Comparison of ENCODE assay signal across 8 cellular contexts in the genomic region with DNA sequence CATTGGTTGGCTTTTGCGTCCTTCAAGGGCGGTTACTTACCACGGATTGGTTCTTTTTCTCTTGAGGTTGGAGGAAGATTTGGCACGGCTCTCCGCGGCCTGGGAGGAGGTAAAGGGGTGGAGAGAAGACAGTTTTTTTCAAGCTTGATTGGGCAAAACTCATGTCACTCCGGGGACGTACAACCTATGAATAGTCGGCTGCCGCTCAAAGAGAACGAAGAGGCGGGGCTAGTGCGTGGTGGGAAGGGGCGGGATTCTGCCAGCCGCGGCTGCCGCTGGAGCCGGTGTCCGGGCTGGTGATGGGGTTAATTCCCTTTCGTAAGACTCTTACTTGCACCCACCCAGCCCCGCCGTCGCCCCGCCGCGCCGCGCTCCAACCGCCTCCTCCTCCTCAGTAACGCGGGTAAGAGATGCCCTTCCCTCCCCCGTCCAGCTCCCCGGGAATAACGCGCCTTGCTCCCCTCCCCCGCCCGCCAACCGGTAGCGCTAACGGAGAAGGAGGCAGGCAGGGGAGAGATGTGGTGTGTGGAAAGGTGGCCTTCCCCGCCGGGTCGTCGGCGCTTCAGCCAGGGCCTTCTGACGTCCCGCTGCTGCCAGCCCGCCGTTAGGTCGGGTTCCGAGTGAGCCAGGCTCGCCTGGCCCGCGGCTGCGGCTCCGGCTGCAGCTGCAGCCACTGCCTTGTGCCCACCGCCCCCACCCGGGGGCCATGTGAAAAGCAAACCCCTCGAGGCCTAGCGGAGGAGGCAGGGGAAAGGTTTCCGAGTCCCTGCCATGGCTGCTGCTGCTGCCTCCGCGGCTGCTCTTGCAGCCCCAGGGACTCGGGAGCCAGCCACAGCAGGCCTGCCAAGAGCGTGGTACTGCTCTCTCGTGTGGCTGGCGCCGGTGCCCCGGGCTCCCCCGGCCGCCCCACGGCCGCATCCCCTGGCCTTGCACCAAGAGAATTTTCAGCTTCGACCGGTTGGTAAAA. TPM values are rescaled to one million over a fixed set of nuclear protein-coding genes. Genes with fewer than 3 reads are reported as not detected.
A peak's percentile ranks its signal among the peaks of the same experiment; 100 is the strongest.
DNase-seq lines count a peak whose midpoint lies in the region; ATAC-seq and TF ChIP-seq lines count a peak whose summit lies in the region.

Gene R3HDM1 (plus strand): TSS at position 254 of the 967 bp plus-strand sequence. CDS start 73,362 bp downstream, outside the sequence.

- POLR2A ChIA-PET in activated CD4-positive, alpha-beta T cell treated with anti-CD3 and anti-CD28 coated beads, Interleukin-2, amount 10 ng/mL, durations not matched to agents 7 days and 5 days (lab: Charles Lee), result no interaction called here

- TF ChIP-seq CTCF in C4-2B (conservative IDR thresholded peaks at IDR 0.05) (no peak), coronary artery (IDR thresholded peaks at IDR 0.05) (no peak)

- H3K4me3 ChIP-seq in coronary artery, result peak within 1 kb of the TSS; percentile 87

- H3K27ac ChIP-seq in C4-2B, result peak within 1 kb of the TSS; percentile 81
- H3K27ac ChIP-seq in coronary artery, result peak within 1 kb of the TSS; percentile 87 to 92

- H3K4me3 Mint-ChIP-seq in activated CD4-positive, alpha-beta T cell treated with anti-CD3 and anti-CD28 coated beads, Interleukin-2, amount 10 ng/mL, durations not matched to agents 7 days and 5 days, result no peak within 1 kb of the TSS

- peaks cover 11% of the 10 kb centered on the region for H3K36me3 Mint-ChIP-seq in activated CD4-positive, alpha-beta T cell treated with anti-CD3 and anti-CD28 coated beads, Interleukin-2, amount 10 ng/mL, durations not matched to agents 7 days and 5 days (ENCODE audit: low read depth)

- CTCF ChIA-PET in activated CD4-positive, alpha-beta T cell treated with anti-CD3 and anti-CD28 coated beads, Interleukin-2, amount 10 ng/mL, durations not matched to agents 7 days and 5 days (lab: Charles Lee), result interaction anchor here (0.6 to 1.3 kb wide), 4 partner anchors 14 to 211 kb away, joined by 3 to 5 read pairs (median 3); no protein-coding TSS in a partner anchor

- intact Hi-C loops in left colon (cut with DNase I, micrococcal nuclease), result no loop called here

- peaks cover 40% of the 10 kb centered on the region for H3K4me1 Mint-ChIP-seq in activated CD4-positive, alpha-beta T cell treated with anti-CD3 and anti-CD28 coated beads, Interleukin-2, amount 10 ng/mL, durations not matched to agents 7 days and 5 days

- H3K27ac Mint-ChIP-seq in activated CD4-positive, alpha-beta T cell treated with anti-CD3 and anti-CD28 coated beads, Interleukin-2, amount 10 ng/mL, durations not matched to agents 7 days and 5 days, result no peak within 1 kb of the TSS

- peak; percentile 99 for DNase-seq in NCI-H69 (lab: John Stamatoyannopoulos, UW)
- DNase-seq in activated CD4-positive, alpha-beta T cell treated with anti-CD3 and anti-CD28 coated beads, Interleukin-2, amount 10 ng/mL, durations not matched to agents 7 days and 5 days, result peak; percentile 99
- peak; percentile 98 for DNase-seq in coronary artery (ENCODE audit: low spot score)
- peak; percentile 95 to 99 for DNase-seq in left colon
- peak; percentile 96 for DNase-seq in stimulated activated CD4-positive, alpha-beta T cell treated with anti-CD3 and anti-CD28 coated beads, Interleukin-1b, Interleukin-23, amount 100 ng/mL, for 48 hours

- ATAC-seq in GM19328 (IDR thresholded peaks at IDR 0.05; ENCODE audit: unreplicated experiment) (peak; percentile 74), HG03520 (IDR thresholded peaks at IDR 0.05; ENCODE audit: unreplicated experiment) (peak; percentile 68), left colon (peak; percentile 89)

- H3K9me3 Mint-ChIP-seq in activated CD4-positive, alpha-beta T cell treated with anti-CD3 and anti-CD28 coated beads, Interleukin-2, amount 10 ng/mL, durations not matched to agents 7 days and 5 days, result no peaks in the 10 kb centered on the region

- no peaks in the 10 kb centered on the region for H3K27me3 Mint-ChIP-seq in activated CD4-positive, alpha-beta T cell treated with anti-CD3 and anti-CD28 coated beads, Interleukin-2, amount 10 ng/mL, durations not matched to agents 7 days and 5 days

RNA-seq across cellular contexts. Expression of gene R3HDM1, which starts in this region (rescaled TPM):
- 10 to 100 TPM; 52.3 to 52.5 TPM for total RNA-seq in activated CD4-positive, alpha-beta T cell treated with anti-CD3 and anti-CD28 coated beads, Interleukin-2, amount 10 ng/mL, durations not matched to agents 7 days and 5 days
- total RNA-seq in left colon, result 10 to 100 TPM; 19.0 to 25.6 TPM

Comparison
In these comparisons a context has a peak if more than half of its experiments do, and no peak if none do; other contexts are left out.
1. Peak in every context shown above with its lines: DNase-seq, ATAC-seq, H3K4me3 ChIP-seq and H3K27ac ChIP-seq.